In genomic region chr2:61017003-61017555, GRCh38 we compare ENCODE assay signal across 8 cellular contexts. TPM values are rescaled to one million over a fixed set of nuclear protein-coding genes. Genes with fewer than 3 reads are reported as not detected.
DNase-seq lines count a peak whose midpoint lies in the region; ATAC-seq, FAIRE-seq and TF ChIP-seq lines count a peak whose summit lies in the region.

No MANE protein-coding gene starts in this region.

- no peaks in the 10 kb centered on the region for H3K36me3 ChIP-seq in kidney (ENCODE audit: control insufficient read depth in 1 of 2, insufficient read depth in 2 of 2, low read length in 2 of 2)

- no peak for TF ChIP-seq CTCF in kidney (IDR thresholded peaks at IDR 0.05; ENCODE audit: borderline replicate concordance, extremely low read depth, insufficient read depth)

- DNase-seq in AG08395 (ENCODE audit: low spot score) (peak; percentile 72), NCI-H2227 (lab: John Stamatoyannopoulos, UW; ENCODE audit: unreplicated experiment) (peak; percentile 89), cerebellar cortex (ENCODE audit: low spot score) (peak; percentile 88), kidney (peak; percentile 82)
- peak; percentile 52 for DNase-seq in activated CD4-positive, CD25-positive, alpha-beta regulatory T cell treated with anti-CD3 and anti-CD28 coated beads, Interleukin-2, amount 50 U/mL, for 16 hours (ENCODE audit: low read depth, low spot score)
- DNase-seq in stimulated activated CD4-positive, alpha-beta T cell treated with anti-CD3 and anti-CD28 coated beads, Interleukin-15, amount 100 ng/mL, for 24 hours: peak; percentile 79

- H3K9ac ChIP-seq in kidney (ENCODE audit: low read length in 2 of 2): peak overlapping the region; percentile 95 to 97

- H3K4me1 ChIP-seq in kidney (ENCODE audit: control insufficient read depth in 1 of 2, insufficient read depth in 1 of 2, low read depth in 1 of 2, low read length in 2 of 2): peaks cover 0 to 7% of the 10 kb centered on the region in 2 donors

- peak overlapping the region; percentile 89 to 99 for H3K4me3 ChIP-seq in kidney (ENCODE audit: low read length in 2 of 2)

- intact Hi-C loops in kidney (cut with DNase I): no loop called here

- no peak for FAIRE-seq in kidney (lab: Jason Lieb, UNC)

- H3K9me3 ChIP-seq in kidney (ENCODE audit: control insufficient read depth in 1 of 2, low read length in 2 of 2): no peaks in the 10 kb centered on the region

- peak overlapping the region; percentile 85 to 86 for H3K27ac ChIP-seq in kidney (ENCODE audit: low read depth in 2 of 2, low read length in 2 of 2)

- peak; percentile 67 for ATAC-seq in GM18907 (IDR thresholded peaks at IDR 0.05; ENCODE audit: unreplicated experiment)
- peak; percentile 58 for ATAC-seq in HG03135 (IDR thresholded peaks at IDR 0.05; ENCODE audit: unreplicated experiment)

RNA-seq across cellular contexts. Expression of gene PEX13, which starts 0.4 kb away (rescaled TPM):
- total RNA-seq in kidney: 22.5 TPM
- polyA plus RNA-seq in kidney (ENCODE audit: insufficient read depth, low read depth, low replicate concordance): 12.7 TPM

RNA-seq across cellular contexts. Expression of gene PUS10, which starts 1.0 kb away (rescaled TPM):
- 5.7 TPM for total RNA-seq in kidney
- polyA plus RNA-seq in kidney (ENCODE audit: insufficient read depth, low read depth, low replicate concordance): 3.0 TPM

RNA-seq across cellular contexts. Expression of gene SANBR, which starts 48.6 kb away (rescaled TPM):
- total RNA-seq in kidney: 9.0 TPM
- 1.6 TPM for polyA plus RNA-seq in kidney (ENCODE audit: insufficient read depth, low read depth, low replicate concordance)

Comparison
In these comparisons a context has a peak if more than half of its experiments do, and no peak if none do; other contexts are left out.
1. Peak in every context shown above with its lines: DNase-seq, ATAC-seq, H3K4me3 ChIP-seq and H3K27ac ChIP-seq.